23 cellular contexts compared by ENCODE assay signal in genomic region chr15:65338823-65339222, GRCh38. TPM values are rescaled to one million over a fixed set of nuclear protein-coding genes. Genes with fewer than 3 reads are reported as not detected.
A peak's percentile ranks its signal among the peaks of the same experiment; 100 is the strongest.
DNase-seq lines count a peak whose midpoint lies in the region; FAIRE-seq and TF ChIP-seq lines count a peak whose summit lies in the region.
"Had no signal": no experiment of that assay in that cellular context is flagged by ENCODE, and none has a peak within 500 bp of the region (broad histone marks: within the 10 kb centered on the region; RNA-seq: fewer than 3 reads in every experiment).

No MANE protein-coding gene starts in this region.

- TF ChIP-seq CTCF in HEK293 (tag by site-specific recombination; IDR thresholded peaks at IDR 0.05): no peak
- TF ChIP-seq CTCF in brain (conservative IDR thresholded peaks at IDR 0.05): no peak
- no peak for TF ChIP-seq CTCF in kidney (IDR thresholded peaks at IDR 0.05; ENCODE audit: borderline replicate concordance, extremely low read depth, insufficient read depth)
- no peak for TF ChIP-seq CTCF in coronary artery (IDR thresholded peaks at IDR 0.05)
- TF ChIP-seq CTCF in colonic mucosa (IDR thresholded peaks at IDR 0.05): no peak

- peaks cover 3% of the 10 kb centered on the region for H3K36me3 Mint-ChIP-seq in brain
- H3K36me3 Mint-ChIP-seq: CD8-positive, alpha-beta T cell had no signal

- POLR2A ChIA-PET in HEK293 (lab: Yijun Ruan, JAX): no interaction called here

- CTCF ChIA-PET in HEK293 (lab: Yijun Ruan, JAX): interaction anchor here (1.0 to 4.1 kb wide), 5 partner anchors 19 to 63 kb away, joined by 3 to 20 read pairs (median 3); no protein-coding TSS in a partner anchor

- H3K4me1 ChIP-seq in HEK293 (ENCODE audit: control insufficient read depth, insufficient read depth, low read length): peaks cover 4% of the 10 kb centered on the region
- H3K4me1 ChIP-seq in kidney (ENCODE audit: control insufficient read depth in 1 of 2, insufficient read depth in 1 of 2, low read depth in 1 of 2, low read length in 2 of 2): no peaks in the 10 kb centered on the region
- no peaks in the 10 kb centered on the region for H3K4me1 ChIP-seq in colonic mucosa

- FAIRE-seq in kidney (lab: Jason Lieb, UNC): no peak
- FAIRE-seq: G401.6, HepG2 had no signal

- H3K9me3 Mint-ChIP-seq in brain: no peaks in the 10 kb centered on the region
- H3K9me3 Mint-ChIP-seq: CD8-positive, alpha-beta T cell had no signal

- no peak overlapping the region for H3K27ac ChIP-seq in HEK293 (ENCODE audit: extremely low read depth, low read depth, low read length)
- H3K27ac ChIP-seq in kidney (ENCODE audit: low read depth in 2 of 2, low read length in 2 of 2): no peak overlapping the region
- no peak overlapping the region for H3K27ac ChIP-seq in coronary artery
- no peak overlapping the region for H3K27ac ChIP-seq in colonic mucosa
- H3K27ac ChIP-seq: C4-2B, SJCRH30 had no signal

- DNase-seq in kidney: peak; percentile 4
- DNase-seq in posterior vena cava (ENCODE audit: low spot score): peak; percentile 26
- DNase-seq in coronary artery (ENCODE audit: low spot score): no peak
- no peak for DNase-seq in colonic mucosa
- DNase-seq in NCI-H446 treated with DMSO at 0.1 percent for 48 hours (lab: John Stamatoyannopoulos, UW): no peak
- DNase-seq: Caco-2; CD8-positive, alpha-beta T cell; Kasumi-1; MV-4-11; NCI-H2029; NCI-H524 treated with DMSO at 0.1 percent for 48 hours; NK-92 treated with Interleukin-12 subunit alpha and Interleukin-12 subunit beta, amount 100 ng/mL, for 24 hours; PC-3; SJCRH30 had no signal

- H3K27me3 Mint-ChIP-seq in brain: no peaks in the 10 kb centered on the region

- H3K9ac ChIP-seq in kidney (ENCODE audit: low read length in 2 of 2) (no peak overlapping the region), colonic mucosa (ENCODE audit: low read depth in 2 of 2, low read length in 2 of 2) (no peak overlapping the region)

- H3K4me3 ChIP-seq in HEK293 (ENCODE audit: low read depth, low read length): no peak overlapping the region
- H3K4me3 ChIP-seq in kidney (ENCODE audit: low read length in 2 of 2): no peak overlapping the region
- H3K4me3 ChIP-seq in coronary artery: no peak overlapping the region
- H3K4me3 ChIP-seq in colonic mucosa: no peak overlapping the region
- H3K4me3 ChIP-seq: SJCRH30 had no signal

- H3K9me3 ChIP-seq in HEK293 (ENCODE audit: control insufficient read depth, insufficient read depth, low read depth, low read length) (no peaks in the 10 kb centered on the region), kidney (ENCODE audit: control insufficient read depth in 1 of 2, low read length in 2 of 2) (no peaks in the 10 kb centered on the region), colonic mucosa (no peaks in the 10 kb centered on the region)
- H3K9me3 ChIP-seq: Caco-2, SJCRH30 had no signal

- peak overlapping the region in 1 of 5 experiments; percentile 5 for H3K4me3 Mint-ChIP-seq in brain
- H3K4me3 Mint-ChIP-seq: CD8-positive, alpha-beta T cell had no signal

- H3K36me3 ChIP-seq in HEK293 (ENCODE audit: control insufficient read depth in 2 of 2, insufficient read depth in 1 of 2, low read length in 2 of 2) (no peaks in the 10 kb centered on the region), kidney (ENCODE audit: control insufficient read depth in 1 of 2, insufficient read depth in 2 of 2, low read length in 2 of 2) (no peaks in the 10 kb centered on the region), colonic mucosa (no peaks in the 10 kb centered on the region)
- H3K36me3 ChIP-seq: SJCRH30 had no signal

- intact Hi-C loops in kidney (cut with DNase I): no loop called here
- intact Hi-C loops in posterior vena cava (cut with DNase I): no loop called here
- intact Hi-C loops in colonic mucosa (cut with DNase I): no loop called here

- peak overlapping the region in 4 of 5 experiments; percentile 88 to 99 (median 94) for H3K27ac Mint-ChIP-seq in brain
- H3K27ac Mint-ChIP-seq: CD8-positive, alpha-beta T cell had no signal

- H3K27me3 ChIP-seq in colonic mucosa: no peaks in the 10 kb centered on the region
- H3K27me3 ChIP-seq: SJCRH30 had no signal

- peaks cover 87% of the 10 kb centered on the region for H3K4me1 Mint-ChIP-seq in brain

TF ChIP-seq in HEK293, 187 proteins besides CTCF, POLR2A, EP300 and RAD21 (continues in another document):
- TF ChIP-seq, protein P1, sequence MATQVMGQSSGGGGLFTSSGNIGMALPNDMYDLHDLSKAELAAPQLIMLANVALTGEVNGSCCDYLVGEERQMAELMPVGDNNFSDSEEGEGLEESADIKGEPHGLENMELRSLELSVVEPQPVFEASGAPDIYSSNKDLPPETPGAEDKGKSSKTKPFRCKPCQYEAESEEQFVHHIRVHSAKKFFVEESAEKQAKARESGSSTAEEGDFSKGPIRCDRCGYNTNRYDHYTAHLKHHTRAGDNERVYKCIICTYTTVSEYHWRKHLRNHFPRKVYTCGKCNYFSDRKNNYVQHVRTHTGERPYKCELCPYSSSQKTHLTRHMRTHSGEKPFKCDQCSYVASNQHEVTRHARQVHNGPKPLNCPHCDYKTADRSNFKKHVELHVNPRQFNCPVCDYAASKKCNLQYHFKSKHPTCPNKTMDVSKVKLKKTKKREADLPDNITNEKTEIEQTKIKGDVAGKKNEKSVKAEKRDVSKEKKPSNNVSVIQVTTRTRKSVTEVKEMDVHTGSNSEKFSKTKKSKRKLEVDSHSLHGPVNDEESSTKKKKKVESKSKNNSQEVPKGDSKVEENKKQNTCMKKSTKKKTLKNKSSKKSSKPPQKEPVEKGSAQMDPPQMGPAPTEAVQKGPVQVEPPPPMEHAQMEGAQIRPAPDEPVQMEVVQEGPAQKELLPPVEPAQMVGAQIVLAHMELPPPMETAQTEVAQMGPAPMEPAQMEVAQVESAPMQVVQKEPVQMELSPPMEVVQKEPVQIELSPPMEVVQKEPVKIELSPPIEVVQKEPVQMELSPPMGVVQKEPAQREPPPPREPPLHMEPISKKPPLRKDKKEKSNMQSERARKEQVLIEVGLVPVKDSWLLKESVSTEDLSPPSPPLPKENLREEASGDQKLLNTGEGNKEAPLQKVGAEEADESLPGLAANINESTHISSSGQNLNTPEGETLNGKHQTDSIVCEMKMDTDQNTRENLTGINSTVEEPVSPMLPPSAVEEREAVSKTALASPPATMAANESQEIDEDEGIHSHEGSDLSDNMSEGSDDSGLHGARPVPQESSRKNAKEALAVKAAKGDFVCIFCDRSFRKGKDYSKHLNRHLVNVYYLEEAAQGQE (tag by site-specific recombination; IDR thresholded peaks at IDR 0.05): no peak
- TF ChIP-seq ZNF174 (tag by site-specific recombination; IDR thresholded peaks at IDR 0.05) (no peak), ZNF624 (tag by site-specific recombination; IDR thresholded peaks at IDR 0.05) (no peak), ZNF843 (tag by site-specific recombination; IDR thresholded peaks at IDR 0.05) (no peak), PRDM10 (tag by site-specific recombination; IDR thresholded peaks at IDR 0.05) (peak; percentile 91)

RNA-seq across cellular contexts. Expression of gene RNU5B-1, which starts 34.3 kb away (rescaled TPM):
- polyA plus RNA-seq in brain (ENCODE audit: insufficient read depth, low read depth, low replicate concordance) (not detected), kidney (ENCODE audit: insufficient read depth, low read depth, low replicate concordance) (not detected)
- total RNA-seq in kidney (54.0 TPM), posterior vena cava (100 to 1,000 TPM in 1 of 2 donors, 10 to 100 TPM in 1; 95.0 to 102 TPM), colonic mucosa (10 to 100 TPM in 1 of 2 donors, not detected in 1; 26.1 TPM)
- total RNA-seq: A673, Caco-2, H4, HT1080, M059J, PC-3, SJCRH30 had no signal
- polyA plus RNA-seq: HepG2 had no signal

RNA-seq across cellular contexts. Expression of gene IGDCC3, which starts 39.0 kb away (rescaled TPM):
- polyA plus RNA-seq in brain (ENCODE audit: insufficient read depth, low read depth, low replicate concordance) (0.63 TPM), kidney (ENCODE audit: insufficient read depth, low read depth, low replicate concordance) (0.49 TPM)
- total RNA-seq in kidney (0.22 TPM), posterior vena cava (not detected), colonic mucosa (under 1 TPM in 1 of 2 donors, not detected in 1; 0.12 TPM)
- total RNA-seq: CD8-positive, alpha-beta T cell; H4; M059J; PC-3 had no signal

RNA-seq across cellular contexts. Expression of gene RNU5A-1, which starts 43.0 kb away (rescaled TPM):
- polyA plus RNA-seq in brain (ENCODE audit: insufficient read depth, low read depth, low replicate concordance) (not detected), kidney (ENCODE audit: insufficient read depth, low read depth, low replicate concordance) (not detected)
- total RNA-seq in kidney (not detected), posterior vena cava (not detected), colonic mucosa (not detected)
- total RNA-seq: A673; Caco-2; CD8-positive, alpha-beta T cell; H4; HT1080; M059J; PC-3; SJCRH30 had no signal
- polyA plus RNA-seq: HepG2 had no signal

RNA-seq across cellular contexts. Expression of gene PARP16, which starts 52.1 kb away (rescaled TPM):
- polyA plus RNA-seq in brain (ENCODE audit: insufficient read depth, low read depth, low replicate concordance): 8.4 TPM
- total RNA-seq in kidney: 7.8 TPM
- 7.0 TPM for polyA plus RNA-seq in kidney (ENCODE audit: insufficient read depth, low read depth, low replicate concordance)
- 1 to 10 TPM; 7.4 TPM for total RNA-seq in posterior vena cava
- 1 to 10 TPM; 9.5 to 9.9 TPM for total RNA-seq in colonic mucosa

Comparison
In these comparisons a context has a peak if more than half of its experiments do, and no peak if none do; other contexts are left out.
1. DNase-seq: peak in kidney (single experiment) and posterior vena cava (single experiment); none in coronary artery (single experiment), colonic mucosa (single experiment) and NCI-H446 treated with DMSO at 0.1 percent for 48 hours (single experiment).